In the genomic region with DNA sequence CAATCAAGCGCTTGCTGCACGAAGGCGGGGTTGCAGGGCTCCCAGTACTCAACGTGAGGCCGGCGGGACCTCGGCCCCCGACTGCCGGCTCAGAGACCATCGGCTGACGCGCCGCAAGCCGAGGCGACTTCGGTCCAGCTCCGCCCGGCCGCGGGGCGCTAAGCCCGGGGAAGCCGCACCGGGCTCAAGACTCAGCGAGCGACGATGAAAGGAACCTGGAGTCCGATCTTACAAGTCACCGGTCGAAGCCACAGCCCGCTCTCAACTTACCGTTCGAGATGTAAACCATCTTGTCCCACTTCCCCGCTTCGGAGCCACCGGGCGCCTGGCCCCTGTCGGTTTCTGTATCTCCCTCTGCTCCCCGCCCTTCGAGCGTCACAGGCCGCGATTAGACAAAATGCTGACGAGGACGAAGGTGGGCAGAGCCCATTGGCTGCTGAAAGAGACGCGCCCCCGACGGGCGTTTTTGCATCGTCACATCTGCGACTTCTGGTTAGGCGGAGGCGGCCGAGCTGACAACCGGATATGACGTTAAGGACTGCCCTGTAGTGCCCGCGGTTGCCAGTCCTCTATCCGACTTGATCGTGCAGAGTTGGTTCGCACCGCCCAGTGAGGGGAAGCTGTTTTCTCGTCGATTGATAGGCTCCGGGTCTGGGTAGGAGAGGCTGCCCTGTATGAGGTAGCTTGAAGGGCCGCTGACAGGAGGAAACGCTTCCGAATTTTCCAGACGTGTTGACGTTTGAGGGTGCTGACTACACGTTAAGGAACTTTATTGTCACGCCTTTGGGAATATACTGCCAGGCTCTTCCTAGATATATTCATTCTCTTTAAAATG, we compare ENCODE assay signal across 1 cellular context.
TF ChIP-seq lines count a peak whose summit lies in the region.

A gene (minus strand): TSS at position 360 of the 835 bp plus-strand sequence.

TF ChIP-seq in HepG2, 621 proteins besides CTCF, POLR2A, EP300 and RAD21 (continued from another document and continues in another):
- TF ChIP-seq, protein P1, sequence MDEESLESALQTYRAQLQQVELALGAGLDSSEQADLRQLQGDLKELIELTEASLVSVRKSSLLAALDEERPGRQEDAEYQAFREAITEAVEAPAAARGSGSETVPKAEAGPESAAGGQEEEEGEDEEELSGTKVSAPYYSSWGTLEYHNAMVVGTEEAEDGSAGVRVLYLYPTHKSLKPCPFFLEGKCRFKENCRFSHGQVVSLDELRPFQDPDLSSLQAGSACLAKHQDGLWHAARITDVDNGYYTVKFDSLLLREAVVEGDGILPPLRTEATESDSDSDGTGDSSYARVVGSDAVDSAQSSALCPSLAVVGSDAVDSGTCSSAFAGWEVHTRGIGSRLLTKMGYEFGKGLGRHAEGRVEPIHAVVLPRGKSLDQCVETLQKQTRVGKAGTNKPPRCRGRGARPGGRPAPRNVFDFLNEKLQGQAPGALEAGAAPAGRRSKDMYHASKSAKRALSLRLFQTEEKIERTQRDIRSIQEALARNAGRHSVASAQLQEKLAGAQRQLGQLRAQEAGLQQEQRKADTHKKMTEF (CRISPR knock-in tag; IDR thresholded peaks at IDR 0.05) = peak; percentile 49; the same call in 1 of the 2 replicates
- no peak for TF ChIP-seq CEBPG (CRISPR knock-in tag; IDR thresholded peaks at IDR 0.05)
- TF ChIP-seq, protein P2, sequence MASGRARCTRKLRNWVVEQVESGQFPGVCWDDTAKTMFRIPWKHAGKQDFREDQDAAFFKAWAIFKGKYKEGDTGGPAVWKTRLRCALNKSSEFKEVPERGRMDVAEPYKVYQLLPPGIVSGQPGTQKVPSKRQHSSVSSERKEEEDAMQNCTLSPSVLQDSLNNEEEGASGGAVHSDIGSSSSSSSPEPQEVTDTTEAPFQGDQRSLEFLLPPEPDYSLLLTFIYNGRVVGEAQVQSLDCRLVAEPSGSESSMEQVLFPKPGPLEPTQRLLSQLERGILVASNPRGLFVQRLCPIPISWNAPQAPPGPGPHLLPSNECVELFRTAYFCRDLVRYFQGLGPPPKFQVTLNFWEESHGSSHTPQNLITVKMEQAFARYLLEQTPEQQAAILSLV (CRISPR knock-in tag; IDR thresholded peaks at IDR 0.05; ENCODE audit: borderline replicate concordance) = peak; percentile 36; the same call in 1 of the 2 replicates
- TF ChIP-seq ZNF383 (CRISPR knock-in tag; IDR thresholded peaks at IDR 0.05; ENCODE audit: borderline replicate concordance) = no peak
- peak; percentile 74; the same call in 1 of the 2 replicates for TF ChIP-seq ZNF510 (CRISPR knock-in tag; IDR thresholded peaks at IDR 0.05; ENCODE audit: low read depth)
- TF ChIP-seq IRX3 (CRISPR knock-in tag; IDR thresholded peaks at IDR 0.05; ENCODE audit: borderline replicate concordance, low read depth) = no peak
- TF ChIP-seq ZNF614 (CRISPR knock-in tag; IDR thresholded peaks at IDR 0.05; ENCODE audit: borderline replicate concordance) = peak; percentile 62; the same call in 1 of the 2 replicates
- peak; percentile 90; the same call in 1 of the 2 replicates for TF ChIP-seq ZNF556 (CRISPR knock-in tag; IDR thresholded peaks at IDR 0.05; ENCODE audit: borderline replicate concordance)
- peak; percentile 86 for TF ChIP-seq KMT2A (CRISPR knock-in tag; IDR thresholded peaks at IDR 0.05)
- TF ChIP-seq, protein P3, sequence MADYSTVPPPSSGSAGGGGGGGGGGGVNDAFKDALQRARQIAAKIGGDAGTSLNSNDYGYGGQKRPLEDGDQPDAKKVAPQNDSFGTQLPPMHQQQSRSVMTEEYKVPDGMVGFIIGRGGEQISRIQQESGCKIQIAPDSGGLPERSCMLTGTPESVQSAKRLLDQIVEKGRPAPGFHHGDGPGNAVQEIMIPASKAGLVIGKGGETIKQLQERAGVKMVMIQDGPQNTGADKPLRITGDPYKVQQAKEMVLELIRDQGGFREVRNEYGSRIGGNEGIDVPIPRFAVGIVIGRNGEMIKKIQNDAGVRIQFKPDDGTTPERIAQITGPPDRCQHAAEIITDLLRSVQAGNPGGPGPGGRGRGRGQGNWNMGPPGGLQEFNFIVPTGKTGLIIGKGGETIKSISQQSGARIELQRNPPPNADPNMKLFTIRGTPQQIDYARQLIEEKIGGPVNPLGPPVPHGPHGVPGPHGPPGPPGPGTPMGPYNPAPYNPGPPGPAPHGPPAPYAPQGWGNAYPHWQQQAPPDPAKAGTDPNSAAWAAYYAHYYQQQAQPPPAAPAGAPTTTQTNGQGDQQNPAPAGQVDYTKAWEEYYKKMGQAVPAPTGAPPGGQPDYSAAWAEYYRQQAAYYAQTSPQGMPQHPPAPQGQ (CRISPR knock-in tag; IDR thresholded peaks at IDR 0.05; ENCODE audit: borderline replicate concordance) = no peak
- 0 out of 2 replicates have a peak, but pooled peaks have one; percentile 44 for TF ChIP-seq PAX8 (CRISPR knock-in tag; IDR thresholded peaks at IDR 0.05; ENCODE audit: borderline replicate concordance)
- peak; percentile 98 for TF ChIP-seq KAT8 (CRISPR knock-in tag; IDR thresholded peaks at IDR 0.05)
- no peak for TF ChIP-seq MATR3 (CRISPR knock-in tag; IDR thresholded peaks at IDR 0.05)
- TF ChIP-seq, protein P4, sequence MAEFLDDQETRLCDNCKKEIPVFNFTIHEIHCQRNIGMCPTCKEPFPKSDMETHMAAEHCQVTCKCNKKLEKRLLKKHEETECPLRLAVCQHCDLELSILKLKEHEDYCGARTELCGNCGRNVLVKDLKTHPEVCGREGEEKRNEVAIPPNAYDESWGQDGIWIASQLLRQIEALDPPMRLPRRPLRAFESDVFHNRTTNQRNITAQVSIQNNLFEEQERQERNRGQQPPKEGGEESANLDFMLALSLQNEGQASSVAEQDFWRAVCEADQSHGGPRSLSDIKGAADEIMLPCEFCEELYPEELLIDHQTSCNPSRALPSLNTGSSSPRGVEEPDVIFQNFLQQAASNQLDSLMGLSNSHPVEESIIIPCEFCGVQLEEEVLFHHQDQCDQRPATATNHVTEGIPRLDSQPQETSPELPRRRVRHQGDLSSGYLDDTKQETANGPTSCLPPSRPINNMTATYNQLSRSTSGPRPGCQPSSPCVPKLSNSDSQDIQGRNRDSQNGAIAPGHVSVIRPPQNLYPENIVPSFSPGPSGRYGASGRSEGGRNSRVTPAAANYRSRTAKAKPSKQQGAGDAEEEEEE (CRISPR knock-in tag; IDR thresholded peaks at IDR 0.05; ENCODE audit: borderline replicate concordance) = no peak
- peak; percentile 31; the same call in 1 of the 2 replicates for TF ChIP-seq FOXA3 (CRISPR knock-in tag; IDR thresholded peaks at IDR 0.05)
- 0 out of 2 replicates have a peak, but pooled peaks have one; percentile 36 for TF ChIP-seq ZNF589 (CRISPR knock-in tag; conservative IDR thresholded peaks at IDR 0.05)
- peak; percentile 62; the same call in 1 of the 2 replicates for TF ChIP-seq ZNF674 (CRISPR knock-in tag; IDR thresholded peaks at IDR 0.05; ENCODE audit: low read depth)
- TF ChIP-seq SP4 (CRISPR knock-in tag; IDR thresholded peaks at IDR 0.05) = peak; percentile 65; the same call in 1 of the 2 replicates
- peak; percentile 70 for TF ChIP-seq ZNF333 (CRISPR knock-in tag; IDR thresholded peaks at IDR 0.05; ENCODE audit: borderline replicate concordance)
- peak; percentile 93 for TF ChIP-seq THAP11 (CRISPR knock-in tag; IDR thresholded peaks at IDR 0.05)
- TF ChIP-seq PITX1 (CRISPR knock-in tag; IDR thresholded peaks at IDR 0.05) = peak; percentile 43
- TF ChIP-seq, protein P5, sequence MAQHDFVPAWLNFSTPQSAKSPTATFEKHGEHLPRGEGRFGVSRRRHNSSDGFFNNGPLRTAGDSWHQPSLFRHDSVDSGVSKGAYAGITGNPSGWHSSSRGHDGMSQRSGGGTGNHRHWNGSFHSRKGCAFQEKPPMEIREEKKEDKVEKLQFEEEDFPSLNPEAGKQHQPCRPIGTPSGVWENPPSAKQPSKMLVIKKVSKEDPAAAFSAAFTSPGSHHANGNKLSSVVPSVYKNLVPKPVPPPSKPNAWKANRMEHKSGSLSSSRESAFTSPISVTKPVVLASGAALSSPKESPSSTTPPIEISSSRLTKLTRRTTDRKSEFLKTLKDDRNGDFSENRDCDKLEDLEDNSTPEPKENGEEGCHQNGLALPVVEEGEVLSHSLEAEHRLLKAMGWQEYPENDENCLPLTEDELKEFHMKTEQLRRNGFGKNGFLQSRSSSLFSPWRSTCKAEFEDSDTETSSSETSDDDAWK (CRISPR knock-in tag; IDR thresholded peaks at IDR 0.05) = no peak
- peak; percentile 52 for TF ChIP-seq MAZ (IDR thresholded peaks at IDR 0.05; ENCODE audit: borderline replicate concordance, low read depth, low read length)
- peak; percentile 92 for TF ChIP-seq MAZ (CRISPR knock-in tag; IDR thresholded peaks at IDR 0.05; ENCODE audit: low read depth)
- TF ChIP-seq ZNF274 (CRISPR knock-in tag; IDR thresholded peaks at IDR 0.05) = peak; percentile 11; the same call in 1 of the 2 replicates
- 0 out of 2 replicates have a peak, but pooled peaks have one; percentile 14 for TF ChIP-seq HIVEP1 (CRISPR knock-in tag; IDR thresholded peaks at IDR 0.05)
- peak; percentile 99 for TF ChIP-seq HOXA3 (CRISPR knock-in tag; IDR thresholded peaks at IDR 0.05)
- peak; percentile 41; the same call in 1 of the 2 replicates for TF ChIP-seq PHF21A (CRISPR knock-in tag; IDR thresholded peaks at IDR 0.05)
- TF ChIP-seq ZNF251 (CRISPR knock-in tag; IDR thresholded peaks at IDR 0.05) = no peak
- no peak for TF ChIP-seq ZFAT (CRISPR knock-in tag; conservative IDR thresholded peaks at IDR 0.05)
- peak; percentile 98 for TF ChIP-seq ZBTB21 (CRISPR knock-in tag; IDR thresholded peaks at IDR 0.05)
- TF ChIP-seq KDM5B (CRISPR knock-in tag; IDR thresholded peaks at IDR 0.05; ENCODE audit: borderline replicate concordance) = peak; percentile 74; the same call in 1 of the 2 replicates
- TF ChIP-seq, protein P6, sequence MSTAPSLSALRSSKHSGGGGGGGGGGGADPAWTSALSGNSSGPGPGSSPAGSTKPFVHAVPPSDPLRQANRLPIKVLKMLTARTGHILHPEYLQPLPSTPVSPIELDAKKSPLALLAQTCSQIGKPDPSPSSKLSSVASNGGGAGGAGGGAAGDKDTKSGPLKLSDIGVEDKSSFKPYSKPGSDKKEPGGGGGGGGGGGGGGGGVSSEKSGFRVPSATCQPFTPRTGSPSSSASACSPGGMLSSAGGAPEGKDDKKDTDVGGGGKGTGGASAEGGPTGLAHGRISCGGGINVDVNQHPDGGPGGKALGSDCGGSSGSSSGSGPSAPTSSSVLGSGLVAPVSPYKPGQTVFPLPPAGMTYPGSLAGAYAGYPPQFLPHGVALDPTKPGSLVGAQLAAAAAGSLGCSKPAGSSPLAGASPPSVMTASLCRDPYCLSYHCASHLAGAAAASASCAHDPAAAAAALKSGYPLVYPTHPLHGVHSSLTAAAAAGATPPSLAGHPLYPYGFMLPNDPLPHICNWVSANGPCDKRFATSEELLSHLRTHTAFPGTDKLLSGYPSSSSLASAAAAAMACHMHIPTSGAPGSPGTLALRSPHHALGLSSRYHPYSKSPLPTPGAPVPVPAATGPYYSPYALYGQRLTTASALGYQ (CRISPR knock-in tag; IDR thresholded peaks at IDR 0.05) = peak; percentile 68; the same call in 1 of the 2 replicates
- TF ChIP-seq, protein P7, sequence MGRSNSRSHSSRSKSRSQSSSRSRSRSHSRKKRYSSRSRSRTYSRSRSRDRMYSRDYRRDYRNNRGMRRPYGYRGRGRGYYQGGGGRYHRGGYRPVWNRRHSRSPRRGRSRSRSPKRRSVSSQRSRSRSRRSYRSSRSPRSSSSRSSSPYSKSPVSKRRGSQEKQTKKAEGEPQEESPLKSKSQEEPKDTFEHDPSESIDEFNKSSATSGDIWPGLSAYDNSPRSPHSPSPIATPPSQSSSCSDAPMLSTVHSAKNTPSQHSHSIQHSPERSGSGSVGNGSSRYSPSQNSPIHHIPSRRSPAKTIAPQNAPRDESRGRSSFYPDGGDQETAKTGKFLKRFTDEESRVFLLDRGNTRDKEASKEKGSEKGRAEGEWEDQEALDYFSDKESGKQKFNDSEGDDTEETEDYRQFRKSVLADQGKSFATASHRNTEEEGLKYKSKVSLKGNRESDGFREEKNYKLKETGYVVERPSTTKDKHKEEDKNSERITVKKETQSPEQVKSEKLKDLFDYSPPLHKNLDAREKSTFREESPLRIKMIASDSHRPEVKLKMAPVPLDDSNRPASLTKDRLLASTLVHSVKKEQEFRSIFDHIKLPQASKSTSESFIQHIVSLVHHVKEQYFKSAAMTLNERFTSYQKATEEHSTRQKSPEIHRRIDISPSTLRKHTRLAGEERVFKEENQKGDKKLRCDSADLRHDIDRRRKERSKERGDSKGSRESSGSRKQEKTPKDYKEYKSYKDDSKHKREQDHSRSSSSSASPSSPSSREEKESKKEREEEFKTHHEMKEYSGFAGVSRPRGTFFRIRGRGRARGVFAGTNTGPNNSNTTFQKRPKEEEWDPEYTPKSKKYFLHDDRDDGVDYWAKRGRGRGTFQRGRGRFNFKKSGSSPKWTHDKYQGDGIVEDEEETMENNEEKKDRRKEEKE (IDR thresholded peaks at IDR 0.05) = no peak
- TF ChIP-seq, protein P8, sequence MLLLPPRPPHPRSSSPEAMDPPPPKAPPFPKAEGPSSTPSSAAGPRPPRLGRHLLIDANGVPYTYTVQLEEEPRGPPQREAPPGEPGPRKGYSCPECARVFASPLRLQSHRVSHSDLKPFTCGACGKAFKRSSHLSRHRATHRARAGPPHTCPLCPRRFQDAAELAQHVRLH (CRISPR knock-in tag; IDR thresholded peaks at IDR 0.05; ENCODE audit: borderline replicate concordance, low read depth) = peak; percentile 75; the same call in 1 of the 2 replicates
- peak; percentile 64; the same call in 1 of the 2 replicates for TF ChIP-seq HCFC1 (IDR thresholded peaks at IDR 0.05; ENCODE audit: low read depth, low read length)
- TF ChIP-seq, protein P9, sequence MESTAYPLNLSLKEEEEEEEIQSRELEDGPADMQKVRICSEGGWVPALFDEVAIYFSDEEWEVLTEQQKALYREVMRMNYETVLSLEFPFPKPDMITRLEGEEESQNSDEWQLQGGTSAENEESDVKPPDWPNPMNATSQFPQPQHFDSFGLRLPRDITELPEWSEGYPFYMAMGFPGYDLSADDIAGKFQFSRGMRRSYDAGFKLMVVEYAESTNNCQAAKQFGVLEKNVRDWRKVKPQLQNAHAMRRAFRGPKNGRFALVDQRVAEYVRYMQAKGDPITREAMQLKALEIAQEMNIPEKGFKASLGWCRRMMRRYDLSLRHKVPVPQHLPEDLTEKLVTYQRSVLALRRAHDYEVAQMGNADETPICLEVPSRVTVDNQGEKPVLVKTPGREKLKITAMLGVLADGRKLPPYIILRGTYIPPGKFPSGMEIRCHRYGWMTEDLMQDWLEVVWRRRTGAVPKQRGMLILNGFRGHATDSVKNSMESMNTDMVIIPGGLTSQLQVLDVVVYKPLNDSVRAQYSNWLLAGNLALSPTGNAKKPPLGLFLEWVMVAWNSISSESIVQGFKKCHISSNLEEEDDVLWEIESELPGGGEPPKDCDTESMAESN (CRISPR knock-in tag; conservative IDR thresholded peaks at IDR 0.05) = no peak; the same call in 1 of the 2 replicates
- peak; percentile 24; the same call in 1 of the 2 replicates for TF ChIP-seq HOXD1 (CRISPR knock-in tag; IDR thresholded peaks at IDR 0.05)
- TF ChIP-seq SMAD3 (CRISPR knock-in tag; IDR thresholded peaks at IDR 0.05) = peak; percentile 45; the same call in 1 of the 2 replicates
- peak; percentile 89; the same call in 1 of the 2 replicates for TF ChIP-seq SIN3A (IDR thresholded peaks at IDR 0.05; ENCODE audit: borderline replicate concordance, low read depth, low read length)
- no peak for TF ChIP-seq SSRP1 (CRISPR knock-in tag; IDR thresholded peaks at IDR 0.05)
- 0 out of 2 replicates have a peak, but pooled peaks have one; percentile 39 for TF ChIP-seq ZNF761 (CRISPR knock-in tag; conservative IDR thresholded peaks at IDR 0.05)
- TF ChIP-seq NFE2 (CRISPR knock-in tag; IDR thresholded peaks at IDR 0.05) = no peak
- peak; percentile 78; the same call in 1 of the 2 replicates for TF ChIP-seq MEIS2 (CRISPR knock-in tag; IDR thresholded peaks at IDR 0.05)
